1 cellular context compared by ENCODE assay signal in the genomic region with DNA sequence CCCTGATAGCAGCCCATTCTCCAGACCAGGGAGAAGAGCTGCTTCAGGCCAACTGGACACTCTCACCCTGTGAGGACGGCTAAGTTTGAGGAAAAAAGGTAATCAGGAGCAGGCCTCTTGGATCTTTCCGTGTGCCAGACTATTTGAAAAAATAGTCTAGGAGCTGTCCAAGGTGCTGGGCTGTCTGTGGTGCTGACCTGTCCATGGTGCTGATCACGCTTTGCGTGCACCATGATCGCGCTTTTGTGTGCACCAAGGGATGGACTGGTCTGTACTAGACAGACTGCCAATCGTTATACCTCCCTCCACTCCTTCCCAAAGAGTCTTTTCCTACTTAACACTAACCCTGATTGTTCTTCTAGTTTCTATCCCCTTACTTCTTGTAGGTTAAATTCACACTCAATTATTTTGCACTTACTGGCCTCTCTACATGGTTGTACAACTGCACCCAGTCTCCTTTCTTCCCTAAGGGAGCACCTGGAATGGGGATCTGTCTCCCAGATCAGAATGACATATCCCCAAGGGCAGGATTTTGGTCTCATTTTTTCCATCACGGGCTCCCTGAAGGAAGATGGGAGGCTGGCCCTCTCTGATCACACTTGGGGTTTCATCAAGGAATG.
TF ChIP-seq lines count a peak whose summit lies in the region.

No MANE protein-coding gene starts in this region.

TF ChIP-seq in HepG2, 621 proteins besides CTCF, POLR2A, EP300 and RAD21 (continued from another document and continues in another):
- TF ChIP-seq, protein P1, sequence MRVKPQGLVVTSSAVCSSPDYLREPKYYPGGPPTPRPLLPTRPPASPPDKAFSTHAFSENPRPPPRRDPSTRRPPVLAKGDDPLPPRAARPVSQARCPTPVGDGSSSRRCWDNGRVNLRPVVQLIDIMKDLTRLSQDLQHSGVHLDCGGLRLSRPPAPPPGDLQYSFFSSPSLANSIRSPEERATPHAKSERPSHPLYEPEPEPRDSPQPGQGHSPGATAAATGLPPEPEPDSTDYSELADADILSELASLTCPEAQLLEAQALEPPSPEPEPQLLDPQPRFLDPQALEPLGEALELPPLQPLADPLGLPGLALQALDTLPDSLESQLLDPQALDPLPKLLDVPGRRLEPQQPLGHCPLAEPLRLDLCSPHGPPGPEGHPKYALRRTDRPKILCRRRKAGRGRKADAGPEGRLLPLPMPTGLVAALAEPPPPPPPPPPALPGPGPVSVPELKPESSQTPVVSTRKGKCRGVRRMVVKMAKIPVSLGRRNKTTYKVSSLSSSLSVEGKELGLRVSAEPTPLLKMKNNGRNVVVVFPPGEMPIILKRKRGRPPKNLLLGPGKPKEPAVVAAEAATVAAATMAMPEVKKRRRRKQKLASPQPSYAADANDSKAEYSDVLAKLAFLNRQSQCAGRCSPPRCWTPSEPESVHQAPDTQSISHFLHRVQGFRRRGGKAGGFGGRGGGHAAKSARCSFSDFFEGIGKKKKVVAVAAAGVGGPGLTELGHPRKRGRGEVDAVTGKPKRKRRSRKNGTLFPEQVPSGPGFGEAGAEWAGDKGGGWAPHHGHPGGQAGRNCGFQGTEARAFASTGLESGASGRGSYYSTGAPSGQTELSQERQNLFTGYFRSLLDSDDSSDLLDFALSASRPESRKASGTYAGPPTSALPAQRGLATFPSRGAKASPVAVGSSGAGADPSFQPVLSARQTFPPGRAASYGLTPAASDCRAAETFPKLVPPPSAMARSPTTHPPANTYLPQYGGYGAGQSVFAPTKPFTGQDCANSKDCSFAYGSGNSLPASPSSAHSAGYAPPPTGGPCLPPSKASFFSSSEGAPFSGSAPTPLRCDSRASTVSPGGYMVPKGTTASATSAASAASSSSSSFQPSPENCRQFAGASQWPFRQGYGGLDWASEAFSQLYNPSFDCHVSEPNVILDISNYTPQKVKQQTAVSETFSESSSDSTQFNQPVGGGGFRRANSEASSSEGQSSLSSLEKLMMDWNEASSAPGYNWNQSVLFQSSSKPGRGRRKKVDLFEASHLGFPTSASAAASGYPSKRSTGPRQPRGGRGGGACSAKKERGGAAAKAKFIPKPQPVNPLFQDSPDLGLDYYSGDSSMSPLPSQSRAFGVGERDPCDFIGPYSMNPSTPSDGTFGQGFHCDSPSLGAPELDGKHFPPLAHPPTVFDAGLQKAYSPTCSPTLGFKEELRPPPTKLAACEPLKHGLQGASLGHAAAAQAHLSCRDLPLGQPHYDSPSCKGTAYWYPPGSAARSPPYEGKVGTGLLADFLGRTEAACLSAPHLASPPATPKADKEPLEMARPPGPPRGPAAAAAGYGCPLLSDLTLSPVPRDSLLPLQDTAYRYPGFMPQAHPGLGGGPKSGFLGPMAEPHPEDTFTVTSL (CRISPR knock-in tag; IDR thresholded peaks at IDR 0.05; ENCODE audit: borderline replicate concordance), result peak; percentile 95
- TF ChIP-seq, protein P2, sequence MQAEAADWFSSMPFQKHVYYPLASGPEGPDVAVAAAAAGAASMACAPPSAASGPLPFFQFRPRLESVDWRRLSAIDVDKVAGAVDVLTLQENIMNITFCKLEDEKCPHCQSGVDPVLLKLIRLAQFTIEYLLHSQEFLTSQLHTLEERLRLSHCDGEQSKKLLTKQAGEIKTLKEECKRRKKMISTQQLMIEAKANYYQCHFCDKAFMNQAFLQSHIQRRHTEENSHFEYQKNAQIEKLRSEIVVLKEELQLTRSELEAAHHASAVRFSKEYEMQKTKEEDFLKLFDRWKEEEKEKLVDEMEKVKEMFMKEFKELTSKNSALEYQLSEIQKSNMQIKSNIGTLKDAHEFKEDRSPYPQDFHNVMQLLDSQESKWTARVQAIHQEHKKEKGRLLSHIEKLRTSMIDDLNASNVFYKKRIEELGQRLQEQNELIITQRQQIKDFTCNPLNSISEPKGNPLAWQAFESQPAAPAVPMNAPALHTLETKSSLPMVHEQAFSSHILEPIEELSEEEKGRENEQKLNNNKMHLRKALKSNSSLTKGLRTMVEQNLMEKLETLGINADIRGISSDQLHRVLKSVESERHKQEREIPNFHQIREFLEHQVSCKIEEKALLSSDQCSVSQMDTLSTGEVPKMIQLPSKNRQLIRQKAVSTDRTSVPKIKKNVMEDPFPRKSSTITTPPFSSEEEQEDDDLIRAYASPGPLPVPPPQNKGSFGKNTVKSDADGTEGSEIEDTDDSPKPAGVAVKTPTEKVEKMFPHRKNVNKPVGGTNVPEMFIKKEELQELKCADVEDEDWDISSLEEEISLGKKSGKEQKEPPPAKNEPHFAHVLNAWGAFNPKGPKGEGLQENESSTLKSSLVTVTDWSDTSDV (CRISPR knock-in tag; IDR thresholded peaks at IDR 0.05), result peak; percentile 99
- TF ChIP-seq ZNF670 (CRISPR knock-in tag; IDR thresholded peaks at IDR 0.05; ENCODE audit: borderline replicate concordance) (peak; percentile 96; the same call in 1 of the 2 replicates), MXI1 (IDR thresholded peaks at IDR 0.05; ENCODE audit: borderline replicate concordance, low read depth, low read length) (peak; percentile 82; the same call in 2 of the 3 replicates), GABPB1 (CRISPR knock-in tag; IDR thresholded peaks at IDR 0.05) (peak; percentile 79), FOXO1 (CRISPR knock-in tag; IDR thresholded peaks at IDR 0.05) (peak; percentile 98), RBFOX2 (IDR thresholded peaks at IDR 0.05; ENCODE audit: low read depth, low read length) (no peak), STAG1 (CRISPR knock-in tag; IDR thresholded peaks at IDR 0.05) (peak; percentile 53), ZNF781 (CRISPR knock-in tag; IDR thresholded peaks at IDR 0.05; ENCODE audit: borderline replicate concordance, not compliant biosample characterization) (peak; percentile 100), SP2 (CRISPR knock-in tag; IDR thresholded peaks at IDR 0.05) (peak; percentile 72), SSRP1 (CRISPR knock-in tag; IDR thresholded peaks at IDR 0.05) (peak; percentile 77; the same call in 1 of the 2 replicates), HNF4A (CRISPR knock-in tag; IDR thresholded peaks at IDR 0.05) (peak; percentile 38; the same call in 1 of the 2 replicates), RFX3 (CRISPR knock-in tag; IDR thresholded peaks at IDR 0.05) (peak; percentile 84), ZFP36 (IDR thresholded peaks at IDR 0.05; ENCODE audit: borderline replicate concordance, low read depth, low read length, partially characterized antibody) (no peak), HOXA3 (CRISPR knock-in tag; IDR thresholded peaks at IDR 0.05) (peak; percentile 97), ZFAT (CRISPR knock-in tag; conservative IDR thresholded peaks at IDR 0.05) (peak; percentile 98), ATF1 (CRISPR knock-in tag; IDR thresholded peaks at IDR 0.05) (peak; percentile 24; the same call in 1 of the 2 replicates), FOXM1 (CRISPR knock-in tag; IDR thresholded peaks at IDR 0.05) (peak; percentile 99), REPIN1 (CRISPR knock-in tag; IDR thresholded peaks at IDR 0.05; ENCODE audit: borderline replicate concordance, low read depth) (peak; percentile 98), MATR3 (CRISPR knock-in tag; IDR thresholded peaks at IDR 0.05) (no peak), NBN (conservative IDR thresholded peaks at IDR 0.05) (no peak), ADNP (CRISPR knock-in tag; IDR thresholded peaks at IDR 0.05) (no peak), ISL2 (CRISPR knock-in tag; IDR thresholded peaks at IDR 0.05) (peak; percentile 97), CEBPB (IDR thresholded peaks at IDR 0.05; ENCODE audit: borderline replicate concordance, low read depth, low read length) (no peak), HOXD1 (CRISPR knock-in tag; IDR thresholded peaks at IDR 0.05) (peak; percentile 99), ZNF761 (CRISPR knock-in tag; conservative IDR thresholded peaks at IDR 0.05) (peak; percentile 99), ZSCAN31 (CRISPR knock-in tag; IDR thresholded peaks at IDR 0.05; ENCODE audit: low read depth) (peak; percentile 100), TBX3 (IDR thresholded peaks at IDR 0.05; ENCODE audit: borderline replicate concordance) (no peak), ZNF235 (CRISPR knock-in tag; IDR thresholded peaks at IDR 0.05; ENCODE audit: borderline replicate concordance) (peak; percentile 100), ZFP1 (CRISPR knock-in tag; IDR thresholded peaks at IDR 0.05) (peak; percentile 99), NR2C2 (CRISPR knock-in tag; IDR thresholded peaks at IDR 0.05; ENCODE audit: borderline replicate concordance) (peak; percentile 69), GTF2F1 (IDR thresholded peaks at IDR 0.05; ENCODE audit: low read length) (no peak), U2AF2 (IDR thresholded peaks at IDR 0.05; ENCODE audit: low read depth, low read length) (no peak)
- TF ChIP-seq, protein P3, sequence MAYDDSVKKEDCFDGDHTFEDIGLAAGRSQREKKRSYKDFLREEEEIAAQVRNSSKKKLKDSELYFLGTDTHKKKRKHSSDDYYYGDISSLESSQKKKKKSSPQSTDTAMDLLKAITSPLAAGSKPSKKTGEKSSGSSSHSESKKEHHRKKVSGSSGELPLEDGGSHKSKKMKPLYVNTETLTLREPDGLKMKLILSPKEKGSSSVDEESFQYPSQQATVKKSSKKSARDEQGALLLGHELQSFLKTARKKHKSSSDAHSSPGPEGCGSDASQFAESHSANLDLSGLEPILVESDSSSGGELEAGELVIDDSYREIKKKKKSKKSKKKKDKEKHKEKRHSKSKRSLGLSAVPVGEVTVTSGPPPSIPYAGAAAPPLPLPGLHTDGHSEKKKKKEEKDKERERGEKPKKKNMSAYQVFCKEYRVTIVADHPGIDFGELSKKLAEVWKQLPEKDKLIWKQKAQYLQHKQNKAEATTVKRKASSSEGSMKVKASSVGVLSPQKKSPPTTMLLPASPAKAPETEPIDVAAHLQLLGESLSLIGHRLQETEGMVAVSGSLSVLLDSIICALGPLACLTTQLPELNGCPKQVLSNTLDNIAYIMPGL (CRISPR knock-in tag; IDR thresholded peaks at IDR 0.05; ENCODE audit: borderline replicate concordance in 1 of 2, low read depth in 1 of 2), result peak; percentile 69 to 94
- TF ChIP-seq, protein P4, sequence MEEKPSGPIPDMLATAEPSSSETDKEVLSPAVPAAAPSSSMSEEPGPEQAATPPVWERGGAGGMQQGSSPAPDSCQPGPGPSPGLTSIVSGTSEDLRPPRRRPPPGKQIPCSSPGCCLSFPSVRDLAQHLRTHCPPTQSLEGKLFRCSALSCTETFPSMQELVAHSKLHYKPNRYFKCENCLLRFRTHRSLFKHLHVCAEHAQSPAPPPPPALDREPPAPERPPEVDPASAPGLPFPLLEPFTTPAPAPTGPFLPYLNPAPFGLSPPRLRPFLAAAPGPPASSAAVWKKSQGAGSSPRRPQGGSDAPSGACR (CRISPR knock-in tag; IDR thresholded peaks at IDR 0.05), result peak; percentile 100
- TF ChIP-seq, protein P5, sequence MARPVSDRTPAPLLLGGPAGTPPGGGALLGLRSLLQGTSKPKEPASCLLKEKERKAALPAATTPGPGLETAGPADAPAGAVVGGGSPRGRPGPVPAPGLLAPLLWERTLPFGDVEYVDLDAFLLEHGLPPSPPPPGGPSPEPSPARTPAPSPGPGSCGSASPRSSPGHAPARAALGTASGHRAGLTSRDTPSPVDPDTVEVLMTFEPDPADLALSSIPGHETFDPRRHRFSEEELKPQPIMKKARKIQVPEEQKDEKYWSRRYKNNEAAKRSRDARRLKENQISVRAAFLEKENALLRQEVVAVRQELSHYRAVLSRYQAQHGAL (CRISPR knock-in tag; IDR thresholded peaks at IDR 0.05; ENCODE audit: not compliant biosample characterization), result peak; percentile 100
- TF ChIP-seq, protein P6, sequence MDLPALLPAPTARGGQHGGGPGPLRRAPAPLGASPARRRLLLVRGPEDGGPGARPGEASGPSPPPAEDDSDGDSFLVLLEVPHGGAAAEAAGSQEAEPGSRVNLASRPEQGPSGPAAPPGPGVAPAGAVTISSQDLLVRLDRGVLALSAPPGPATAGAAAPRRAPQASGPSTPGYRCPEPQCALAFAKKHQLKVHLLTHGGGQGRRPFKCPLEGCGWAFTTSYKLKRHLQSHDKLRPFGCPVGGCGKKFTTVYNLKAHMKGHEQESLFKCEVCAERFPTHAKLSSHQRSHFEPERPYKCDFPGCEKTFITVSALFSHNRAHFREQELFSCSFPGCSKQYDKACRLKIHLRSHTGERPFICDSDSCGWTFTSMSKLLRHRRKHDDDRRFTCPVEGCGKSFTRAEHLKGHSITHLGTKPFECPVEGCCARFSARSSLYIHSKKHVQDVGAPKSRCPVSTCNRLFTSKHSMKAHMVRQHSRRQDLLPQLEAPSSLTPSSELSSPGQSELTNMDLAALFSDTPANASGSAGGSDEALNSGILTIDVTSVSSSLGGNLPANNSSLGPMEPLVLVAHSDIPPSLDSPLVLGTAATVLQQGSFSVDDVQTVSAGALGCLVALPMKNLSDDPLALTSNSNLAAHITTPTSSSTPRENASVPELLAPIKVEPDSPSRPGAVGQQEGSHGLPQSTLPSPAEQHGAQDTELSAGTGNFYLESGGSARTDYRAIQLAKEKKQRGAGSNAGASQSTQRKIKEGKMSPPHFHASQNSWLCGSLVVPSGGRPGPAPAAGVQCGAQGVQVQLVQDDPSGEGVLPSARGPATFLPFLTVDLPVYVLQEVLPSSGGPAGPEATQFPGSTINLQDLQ (CRISPR knock-in tag; IDR thresholded peaks at IDR 0.05), result peak; percentile 99
- TF ChIP-seq, protein P7, sequence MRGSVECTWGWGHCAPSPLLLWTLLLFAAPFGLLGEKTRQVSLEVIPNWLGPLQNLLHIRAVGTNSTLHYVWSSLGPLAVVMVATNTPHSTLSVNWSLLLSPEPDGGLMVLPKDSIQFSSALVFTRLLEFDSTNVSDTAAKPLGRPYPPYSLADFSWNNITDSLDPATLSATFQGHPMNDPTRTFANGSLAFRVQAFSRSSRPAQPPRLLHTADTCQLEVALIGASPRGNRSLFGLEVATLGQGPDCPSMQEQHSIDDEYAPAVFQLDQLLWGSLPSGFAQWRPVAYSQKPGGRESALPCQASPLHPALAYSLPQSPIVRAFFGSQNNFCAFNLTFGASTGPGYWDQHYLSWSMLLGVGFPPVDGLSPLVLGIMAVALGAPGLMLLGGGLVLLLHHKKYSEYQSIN (CRISPR knock-in tag; IDR thresholded peaks at IDR 0.05; ENCODE audit: borderline replicate concordance), result peak; percentile 98
- TF ChIP-seq, protein P8, sequence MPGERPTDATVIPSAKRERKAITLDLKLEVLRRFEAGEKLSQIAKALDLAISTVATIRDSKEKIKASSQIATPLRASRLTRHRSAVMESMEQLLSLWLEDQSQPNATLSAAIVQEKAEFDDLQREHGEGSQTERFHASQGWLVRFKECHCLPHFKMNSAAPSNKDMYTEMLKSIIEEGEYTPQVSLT (CRISPR knock-in tag; IDR thresholded peaks at IDR 0.05; ENCODE audit: borderline replicate concordance, low read depth), result peak; percentile 99; the same call in 1 of the 2 replicates
- TF ChIP-seq, protein P9, sequence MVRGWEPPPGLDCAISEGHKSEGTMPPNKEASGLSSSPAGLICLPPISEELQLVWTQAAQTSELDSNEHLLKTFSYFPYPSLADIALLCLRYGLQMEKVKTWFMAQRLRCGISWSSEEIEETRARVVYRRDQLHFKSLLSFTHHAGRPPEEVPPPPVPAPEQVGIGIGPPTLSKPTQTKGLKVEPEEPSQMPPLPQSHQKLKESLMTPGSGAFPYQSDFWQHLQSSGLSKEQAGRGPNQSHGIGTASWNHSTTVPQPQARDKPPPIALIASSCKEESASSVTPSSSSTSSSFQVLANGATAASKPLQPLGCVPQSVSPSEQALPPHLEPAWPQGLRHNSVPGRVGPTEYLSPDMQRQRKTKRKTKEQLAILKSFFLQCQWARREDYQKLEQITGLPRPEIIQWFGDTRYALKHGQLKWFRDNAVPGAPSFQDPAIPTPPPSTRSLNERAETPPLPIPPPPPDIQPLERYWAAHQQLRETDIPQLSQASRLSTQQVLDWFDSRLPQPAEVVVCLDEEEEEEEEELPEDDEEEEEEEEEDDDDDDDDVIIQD (CRISPR knock-in tag; IDR thresholded peaks at IDR 0.05; ENCODE audit: low read depth), result peak; percentile 99
